8 cellular contexts compared by ENCODE assay signal in genomic region chr12:116547955-116548471, GRCh38. TPM values are rescaled to one million over a fixed set of nuclear protein-coding genes. Genes with fewer than 3 reads are reported as not detected.
DNase-seq lines count a peak whose midpoint lies in the region; ATAC-seq and TF ChIP-seq lines count a peak whose summit lies in the region.

No MANE protein-coding gene starts in this region.

- H3K4me2 ChIP-seq in neuronal stem cell (ENCODE audit: insufficient read depth, low read length, poor library complexity, severe bottlenecking): no peak overlapping the region

- WGBS in neuronal stem cell (ENCODE audit: extremely low coverage in 2 of 2, insufficient read length in 2 of 2, insufficient replicate concordance in 1 of 2), 2 donors: no CpG with 5 or more reads among the region's 10 CpGs

- H3K9ac ChIP-seq in neuronal stem cell (ENCODE audit: low read depth, low read length, poor library complexity): no peak overlapping the region

- H3K9me3 ChIP-seq in neuronal stem cell (replicated peaks in 1 of 2; ENCODE audit: control insufficient read depth in 2 of 2, insufficient read depth in 1 of 2, low read depth in 1 of 2, low read length in 2 of 2): no peaks in the 10 kb centered on the region
- H3K9me3 ChIP-seq in CD8-positive, alpha-beta T cell (ENCODE audit: low read length): no peaks in the 10 kb centered on the region

- no peak overlapping the region for H4K8ac ChIP-seq in neuronal stem cell (ENCODE audit: low read depth, low read length)

- H2AFZ ChIP-seq in neuronal stem cell (ENCODE audit: low read length): peak overlapping the region; percentile 63

- H4K91ac ChIP-seq in neuronal stem cell (ENCODE audit: low read depth, low read length, poor library complexity): no peak overlapping the region

- DNase-seq in SK-N-DZ (ENCODE audit: low spot score) (peak; percentile 44), neuronal stem cell (ENCODE audit: low spot score) (no peak), DMS79 treated with DMSO at 0.1 percent for 48 hours (lab: John Stamatoyannopoulos, UW) (no peak), omental fat pad (ENCODE audit: low spot score) (no peak)
- no peak for DNase-seq in CD8-positive, alpha-beta T cell
- DNase-seq in activated T-helper 2 cell treated with anti-CD3 and anti-CD28 coated beads, Interferon-gamma antibody, Interleukin-2, Interleukin-4, amounts not matched to agents 10 μg/mL and 5 μg/mL and 100 μg/mL, durations not matched to agents 14 hours and 24 hours and 36 hours (ENCODE audit: low spot score): no peak

- H2BK120ac ChIP-seq in neuronal stem cell (ENCODE audit: low read depth, low read length): no peak overlapping the region

- H3K27me3 Mint-ChIP-seq in CD8-positive, alpha-beta T cell (ENCODE audit: low read depth): peaks cover 7% of the 10 kb centered on the region
- H3K27me3 Mint-ChIP-seq in activated T-helper 2 cell treated with anti-CD3 and anti-CD28 coated beads, Interferon-gamma antibody, Interleukin-2, Interleukin-4, amounts not matched to agents 10 μg/mL and 5 μg/mL and 100 μg/mL, durations not matched to agents 14 hours and 24 hours and 36 hours (ENCODE audit: low read depth): peaks cover 8% of the 10 kb centered on the region

- no peak overlapping the region for H3K14ac ChIP-seq in neuronal stem cell (ENCODE audit: low read length)

- H2BK12ac ChIP-seq in neuronal stem cell (ENCODE audit: low read length): no peak overlapping the region

- no peaks in the 10 kb centered on the region for H3K9me3 Mint-ChIP-seq in CD8-positive, alpha-beta T cell
- no peaks in the 10 kb centered on the region for H3K9me3 Mint-ChIP-seq in activated T-helper 2 cell treated with anti-CD3 and anti-CD28 coated beads, Interferon-gamma antibody, Interleukin-2, Interleukin-4, amounts not matched to agents 10 μg/mL and 5 μg/mL and 100 μg/mL, durations not matched to agents 14 hours and 24 hours and 36 hours

- H2BK5ac ChIP-seq in neuronal stem cell (ENCODE audit: low read length): no peak overlapping the region

- H3K27me3 ChIP-seq in neuronal stem cell (ENCODE audit: control insufficient read depth in 3 of 3, insufficient read depth in 3 of 3, low read depth in 1 of 3, low read length in 3 of 3): peaks cover 0 to 2% (median 2%) of the 10 kb centered on the region in 3 experiments
- no peaks in the 10 kb centered on the region for H3K27me3 ChIP-seq in CD8-positive, alpha-beta T cell (ENCODE audit: insufficient read depth, low read length)

- no peaks in the 10 kb centered on the region for H3K36me3 Mint-ChIP-seq in CD8-positive, alpha-beta T cell
- no peaks in the 10 kb centered on the region for H3K36me3 Mint-ChIP-seq in activated T-helper 2 cell treated with anti-CD3 and anti-CD28 coated beads, Interferon-gamma antibody, Interleukin-2, Interleukin-4, amounts not matched to agents 10 μg/mL and 5 μg/mL and 100 μg/mL, durations not matched to agents 14 hours and 24 hours and 36 hours (ENCODE audit: low read depth)

- no peak overlapping the region for H3K4me3 ChIP-seq in neuronal stem cell (ENCODE audit: low read length in 2 of 2)
- no peak overlapping the region for H3K4me3 ChIP-seq in CD8-positive, alpha-beta T cell (ENCODE audit: low read depth, low read length)

- no peak overlapping the region for H3K27ac ChIP-seq in neuronal stem cell (replicated peaks; ENCODE audit: low read length)
- no peak overlapping the region for H3K27ac ChIP-seq in CD8-positive, alpha-beta T cell (ENCODE audit: low read depth, low read length)

- no peak overlapping the region for H2BK15ac ChIP-seq in neuronal stem cell (ENCODE audit: low read length)

- no peaks in the 10 kb centered on the region for H3K36me3 ChIP-seq in neuronal stem cell (replicated peaks in 1 of 2; ENCODE audit: control insufficient read depth in 2 of 2, insufficient read depth in 2 of 2, low read length in 2 of 2)
- H3K36me3 ChIP-seq in CD8-positive, alpha-beta T cell (ENCODE audit: insufficient read depth, low read length): no peaks in the 10 kb centered on the region

- POLR2A ChIA-PET in CD8-positive, alpha-beta T cell (lab: Charles Lee): no interaction called here

- H3K79me1 ChIP-seq in neuronal stem cell (ENCODE audit: low read depth, low read length): no peaks in the 10 kb centered on the region

- peaks cover 6% of the 10 kb centered on the region for H3K4me1 Mint-ChIP-seq in CD8-positive, alpha-beta T cell (ENCODE audit: low read depth)
- peaks cover 2% of the 10 kb centered on the region for H3K4me1 Mint-ChIP-seq in activated T-helper 2 cell treated with anti-CD3 and anti-CD28 coated beads, Interferon-gamma antibody, Interleukin-2, Interleukin-4, amounts not matched to agents 10 μg/mL and 5 μg/mL and 100 μg/mL, durations not matched to agents 14 hours and 24 hours and 36 hours (ENCODE audit: low read depth)

- intact Hi-C loops in CD8-positive, alpha-beta T cell (cut with DNase I, micrococcal nuclease): no loop called here
- intact Hi-C loops in activated T-helper 2 cell treated with anti-CD3 and anti-CD28 coated beads, Interferon-gamma antibody, Interleukin-2, Interleukin-4, amounts not matched to agents 10 μg/mL and 5 μg/mL and 100 μg/mL, durations not matched to agents 14 hours and 24 hours and 36 hours (cut with micrococcal nuclease): no loop called here

- no peak overlapping the region for H2AK5ac ChIP-seq in neuronal stem cell (ENCODE audit: low read depth, low read length)

- CTCF ChIA-PET in CD8-positive, alpha-beta T cell (lab: Charles Lee): no interaction called here

- ATAC-seq in GM19035 (IDR thresholded peaks at IDR 0.05; ENCODE audit: unreplicated experiment) (peak; percentile 76), HG03064 (IDR thresholded peaks at IDR 0.05; ENCODE audit: low read depth, unreplicated experiment) (peak; percentile 98), omental fat pad (ENCODE audit: low FRiP score) (no peak)
- no peak for ATAC-seq in CD8-positive, alpha-beta T cell

- H3K18ac ChIP-seq in neuronal stem cell (ENCODE audit: low read length): no peak overlapping the region

- H3K27ac Mint-ChIP-seq in CD8-positive, alpha-beta T cell: no peak overlapping the region
- no peak overlapping the region for H3K27ac Mint-ChIP-seq in activated T-helper 2 cell treated with anti-CD3 and anti-CD28 coated beads, Interferon-gamma antibody, Interleukin-2, Interleukin-4, amounts not matched to agents 10 μg/mL and 5 μg/mL and 100 μg/mL, durations not matched to agents 14 hours and 24 hours and 36 hours

- H3K4ac ChIP-seq in neuronal stem cell (ENCODE audit: low read length): no peak overlapping the region

- TF ChIP-seq CTCF in omental fat pad (IDR thresholded peaks at IDR 0.05): no peak
- TF ChIP-seq CTCF in CD8-positive, alpha-beta T cell (IDR thresholded peaks at IDR 0.05): no peak

- no peak overlapping the region for H3K4me3 Mint-ChIP-seq in CD8-positive, alpha-beta T cell
- H3K4me3 Mint-ChIP-seq in activated T-helper 2 cell treated with anti-CD3 and anti-CD28 coated beads, Interferon-gamma antibody, Interleukin-2, Interleukin-4, amounts not matched to agents 10 μg/mL and 5 μg/mL and 100 μg/mL, durations not matched to agents 14 hours and 24 hours and 36 hours (ENCODE audit: low read depth): no peak overlapping the region

- peaks cover 0 to 6% of the 10 kb centered on the region in 2 donors for H3K4me1 ChIP-seq in neuronal stem cell (ENCODE audit: control insufficient read depth in 2 of 2, insufficient read depth in 1 of 2, low read depth in 1 of 2, low read length in 2 of 2)
- H3K4me1 ChIP-seq in CD8-positive, alpha-beta T cell (ENCODE audit: insufficient read depth, low read length): no peaks in the 10 kb centered on the region

- H3K23ac ChIP-seq in neuronal stem cell (ENCODE audit: low read depth, low read length, poor library complexity): no peak overlapping the region

RNA-seq across cellular contexts. Expression of gene MAP1LC3B2, which starts 11.2 kb away (rescaled TPM):
- not detected in 2 replicates for polyA plus RNA-seq in SK-N-DZ (2014; cell fraction: cytosol; rRNA removed)
- not detected in 2 replicates for polyA plus RNA-seq in SK-N-DZ (2014; cell fraction: nucleus; rRNA removed)
- 1.5 TPM for polyA plus RNA-seq in neuronal stem cell (2013, experiment 1 of 2)
- polyA plus RNA-seq in neuronal stem cell (2013, experiment 2 of 2): 1.5 TPM
- 1 to 10 TPM in 2 of 4 donors, not detected in 2; 1.7 to 7.1 TPM for total RNA-seq in omental fat pad
- 1 to 10 TPM in 1 of 2 experiments, under 1 TPM in 1; 0.97 to 1.3 TPM for total RNA-seq in CD8-positive, alpha-beta T cell
- total RNA-seq in activated T-helper 2 cell treated with anti-CD3 and anti-CD28 coated beads, Interferon-gamma antibody, Interleukin-2, Interleukin-4, amounts not matched to agents 10 μg/mL and 5 μg/mL and 100 μg/mL, durations not matched to agents 14 hours and 24 hours and 36 hours: 0.37 and 0.60 TPM in 2 replicates

Comparison
In these comparisons a context has a peak if more than half of its experiments do, and no peak if none do; other contexts are left out.
1. ATAC-seq: peak in GM19035 (single experiment) and HG03064 (single experiment); none in omental fat pad (single experiment) and CD8-positive, alpha-beta T cell (single experiment).